24 cellular contexts compared by ENCODE assay signal in the genomic region with DNA sequence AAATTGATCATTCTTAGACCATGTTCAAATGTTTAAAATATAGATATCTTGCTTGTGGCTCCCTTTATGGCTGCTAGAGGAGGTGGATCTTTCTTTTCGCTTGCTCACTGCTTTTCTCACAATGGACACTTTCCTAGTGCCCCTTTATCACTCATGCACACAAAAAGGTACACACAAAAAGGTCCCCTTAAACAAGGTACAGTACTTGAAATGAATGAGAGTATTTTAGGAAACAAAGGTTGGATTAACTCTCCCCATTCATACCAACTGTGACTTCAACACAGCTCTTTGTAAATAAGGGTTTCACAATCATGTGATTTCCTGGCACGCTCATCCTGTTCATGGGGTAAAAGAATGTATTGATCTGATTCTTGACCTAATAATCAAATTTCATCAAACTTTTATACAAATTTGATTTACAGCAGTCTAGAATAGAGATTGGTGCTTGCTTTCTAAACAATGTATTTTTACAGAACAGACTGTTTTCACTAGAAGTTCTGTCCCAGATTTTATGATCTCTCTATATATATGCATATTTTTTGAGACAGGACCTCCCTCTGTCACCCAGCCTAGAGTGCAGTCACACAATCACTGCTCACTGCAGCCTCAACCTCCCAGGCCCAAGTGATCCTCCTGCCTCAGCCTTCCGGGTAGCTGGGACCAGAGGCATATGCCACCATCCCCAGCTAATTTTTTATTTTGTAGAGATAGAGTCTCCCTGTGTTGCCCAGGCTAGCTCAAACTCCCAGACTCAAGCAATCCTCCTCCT. TPM values are rescaled to one million over a fixed set of nuclear protein-coding genes. Genes with fewer than 3 reads are reported as not detected.
DNase-seq lines count a peak whose midpoint lies in the region; ATAC-seq and TF ChIP-seq lines count a peak whose summit lies in the region.
"Had no signal": no experiment of that assay in that cellular context is flagged by ENCODE, and none has a peak within 500 bp of the region (broad histone marks: within the 10 kb centered on the region; RNA-seq: fewer than 3 reads in every experiment).

No MANE protein-coding gene starts in this region.

- TF ChIP-seq CTCF in GM23338 (conservative IDR thresholded peaks at IDR 0.05; ENCODE audit: low read depth in 2 of 2) (no peak), epithelial cell of esophagus (IDR thresholded peaks at IDR 0.05; ENCODE audit: insufficient read depth, low read depth, low read length, missing control alignments) (no peak), neural progenitor cell (IDR thresholded peaks at IDR 0.05) (no peak)

- H3K4me1 ChIP-seq in GM23338 (ENCODE audit: insufficient read depth) (no peaks in the 10 kb centered on the region), neural progenitor cell (peaks cover 13% of the 10 kb centered on the region)
- H3K4me1 ChIP-seq: psoas muscle had no signal

- no peaks in the 10 kb centered on the region for H4K20me1 ChIP-seq in GM23338 (replicated peaks; ENCODE audit: insufficient read depth)
- H4K20me1 ChIP-seq in neural progenitor cell (ENCODE audit: low read depth) = no peaks in the 10 kb centered on the region

- no peaks in the 10 kb centered on the region for H3K36me3 ChIP-seq in GM23338 (ENCODE audit: insufficient read depth)
- H3K36me3 ChIP-seq in neural progenitor cell = no peaks in the 10 kb centered on the region
- H3K36me3 ChIP-seq: stomach had no signal

- H3K9me3 Mint-ChIP-seq in GM23338 (no peaks in the 10 kb centered on the region), neural progenitor cell (no peaks in the 10 kb centered on the region)
- H3K9me3 Mint-ChIP-seq: CD8-positive, alpha-beta memory T cell; nephron progenitor cell had no signal

- H3K79me2 ChIP-seq in GM23338 (replicated peaks; ENCODE audit: insufficient read depth) (no peaks in the 10 kb centered on the region), neural progenitor cell (ENCODE audit: low read depth) (no peaks in the 10 kb centered on the region)

- H3K27ac Mint-ChIP-seq in GM23338 = no peak overlapping the region
- no peak overlapping the region for H3K27ac Mint-ChIP-seq in neural progenitor cell
- H3K27ac Mint-ChIP-seq: activated CD8-positive, alpha-beta T cell treated with anti-CD3 and anti-CD28 coated beads, Interleukin-2, amount 10 ng/mL, durations not matched to agents 7 days and 5 days; CD8-positive, alpha-beta memory T cell; nephron progenitor cell had no signal

- ATAC-seq in GM23338 (no peak), GM21737 (IDR thresholded peaks at IDR 0.05; ENCODE audit: unreplicated experiment) (no peak), GM19463 (IDR thresholded peaks at IDR 0.05; ENCODE audit: unreplicated experiment) (no peak)
- ATAC-seq: activated CD8-positive, alpha-beta T cell treated with anti-CD3 and anti-CD28 coated beads, Interleukin-2, amount 10 ng/mL, durations not matched to agents 7 days and 5 days; left colon; psoas muscle; SK-N-SH treated with all-trans-retinoic acid at 6 μM for 48 hours had no signal

- H3K4me2 ChIP-seq in GM23338 (no peak overlapping the region), neural progenitor cell (peak overlapping the region; percentile 56)
- H3K4me2 ChIP-seq: smooth muscle cell had no signal

- H3K36me3 Mint-ChIP-seq in GM23338 (ENCODE audit: low read depth) = no peaks in the 10 kb centered on the region
- H3K36me3 Mint-ChIP-seq in neural progenitor cell = no peaks in the 10 kb centered on the region
- H3K36me3 Mint-ChIP-seq: CD8-positive, alpha-beta memory T cell had no signal

- no peaks in the 10 kb centered on the region for H3K27me3 ChIP-seq in GM23338 (ENCODE audit: insufficient read depth)
- no peaks in the 10 kb centered on the region for H3K27me3 ChIP-seq in neural progenitor cell
- H3K27me3 ChIP-seq: stomach had no signal

- H2AFZ ChIP-seq in GM23338 = peak overlapping the region; percentile 29; the same call in 1 of the 2 replicates
- H2AFZ ChIP-seq in neural progenitor cell (replicated peaks) = peak overlapping the region; percentile 74

- DNase-seq in GM23338 (ENCODE audit: low spot score) (no peak), NCI-H345 (lab: John Stamatoyannopoulos, UW) (peak; percentile 88), epithelial cell of esophagus (ENCODE audit: low read depth) (peak; percentile 35), neural progenitor cell (ENCODE audit: low spot score) (peak; percentile 15)
- no peak for DNase-seq in activated CD4-positive, alpha-beta T cell treated with anti-CD3 and anti-CD28 coated beads for 1 hour
- DNase-seq: activated CD8-positive, alpha-beta T cell treated with anti-CD3 and anti-CD28 coated beads, Interleukin-2, amount 10 ng/mL, durations not matched to agents 7 days and 5 days; activated naive CD4-positive, alpha-beta T cell; activated T-cell treated with anti-CD3 and anti-CD28 coated beads, Interleukin-2, amount 50 U/mL, for 1 hour; amygdala; CD8-positive, alpha-beta memory T cell; central memory CD4-positive, alpha-beta T cell; left colon; NCI-H1417; NCI-H446; nephron progenitor cell; NK-92 treated with Interleukin-12 subunit alpha and Interleukin-12 subunit beta, amount 100 ng/mL, for 24 hours; psoas muscle; stimulated activated CD4-positive, alpha-beta T cell treated with anti-CD3 and anti-CD28 coated beads, Interleukin-2, amount 100 ng/mL, for 48 hours; stomach; trophoblast cell had no signal

- H3K4me1 Mint-ChIP-seq in GM23338 = peaks cover 3% of the 10 kb centered on the region; the same call in 2 of the 3 replicates
- peaks cover 6% of the 10 kb centered on the region for H3K4me1 Mint-ChIP-seq in neural progenitor cell
- H3K4me1 Mint-ChIP-seq: CD8-positive, alpha-beta memory T cell had no signal

- H3K27me3 Mint-ChIP-seq in GM23338 (ENCODE audit: insufficient read depth, low read depth, poor library complexity) (peaks cover 3% of the 10 kb centered on the region), neural progenitor cell (ENCODE audit: insufficient read depth, low read depth) (no peaks in the 10 kb centered on the region)

- H3K27ac ChIP-seq in GM23338 (ENCODE audit: low read depth) (no peak overlapping the region), neural progenitor cell (peak overlapping the region; percentile 74)
- H3K27ac ChIP-seq: psoas muscle, stomach had no signal

- no peak overlapping the region for H3K4me3 Mint-ChIP-seq in GM23338
- H3K4me3 Mint-ChIP-seq in neural progenitor cell = no peak overlapping the region
- H3K4me3 Mint-ChIP-seq: activated CD8-positive, alpha-beta T cell treated with anti-CD3 and anti-CD28 coated beads, Interleukin-2, amount 10 ng/mL, durations not matched to agents 7 days and 5 days; CD8-positive, alpha-beta memory T cell; nephron progenitor cell had no signal

- no peaks in the 10 kb centered on the region for H3K9me3 ChIP-seq in neural progenitor cell (ENCODE audit: low read depth)
- H3K9me3 ChIP-seq: psoas muscle, stomach had no signal

- no peak overlapping the region for H3K4me3 ChIP-seq in GM23338
- H3K4me3 ChIP-seq in epithelial cell of esophagus (ENCODE audit: low read length) = no peak overlapping the region
- H3K4me3 ChIP-seq in neural progenitor cell = no peak overlapping the region
- H3K4me3 ChIP-seq: psoas muscle, smooth muscle cell, stomach had no signal

- no peaks in the 10 kb centered on the region for H3F3A ChIP-seq in GM23338 (replicated peaks; ENCODE audit: low read depth)
- H3F3A ChIP-seq in neural progenitor cell (ENCODE audit: low read depth) = peaks cover 11% of the 10 kb centered on the region

- H3K9ac ChIP-seq in neural progenitor cell = no peak overlapping the region

- no peaks in the 10 kb centered on the region for H3K9me2 ChIP-seq in GM23338 (ENCODE audit: insufficient read depth)

TF ChIP-seq in GM23338, 12 proteins besides CTCF, POLR2A, EP300 and RAD21 (continues in another document):
- TF ChIP-seq STAT1 (IDR thresholded peaks at IDR 0.05; ENCODE audit: unreplicated experiment) = no peak
- TF ChIP-seq ZNF331 (CRISPR knock-in tag; IDR thresholded peaks at IDR 0.05; ENCODE audit: low read depth) = no peak
- no peak for TF ChIP-seq ETS1 (IDR thresholded peaks at IDR 0.05)
- TF ChIP-seq ZNF114 (CRISPR knock-in tag; IDR thresholded peaks at IDR 0.05) = no peak
- TF ChIP-seq EZH2 (IDR thresholded peaks at IDR 0.05; ENCODE audit: low read depth, unreplicated experiment) = no peak

RNA-seq across cellular contexts. Expression of gene EPS8, which starts 34.4 kb away (rescaled TPM):
- total RNA-seq in GM23338 (2014; rRNA removed; shearing (Covaris generic)) = 3.5 and 7.3 TPM in 2 replicates
- polyA plus RNA-seq in GM23338 (2016; fragmentation: Nextera tagmentation; extraction: Ambion mirVana) = 2.6 and 5.4 TPM in 2 replicates
- 9.8 and 17.0 TPM in 2 replicates for total RNA-seq in neural progenitor cell (ENCODE audit: low replicate concordance)

RNA-seq across cellular contexts. Expression of gene STRAP, which starts 58.6 kb away (rescaled TPM):
- 229 and 236 TPM in 2 replicates for total RNA-seq in GM23338 (2014; rRNA removed; shearing (Covaris generic))
- 403 and 408 TPM in 2 replicates for polyA plus RNA-seq in GM23338 (2016; fragmentation: Nextera tagmentation; extraction: Ambion mirVana)
- 180 and 303 TPM in 2 replicates for total RNA-seq in neural progenitor cell (ENCODE audit: low replicate concordance)

Comparison
In these comparisons a context has a peak if more than half of its experiments do, and no peak if none do; other contexts are left out.
1. DNase-seq: peak in NCI-H345 (single experiment), epithelial cell of esophagus (single experiment) and neural progenitor cell (single experiment); none in GM23338 (single experiment) and activated CD4-positive, alpha-beta T cell treated with anti-CD3 and anti-CD28 coated beads for 1 hour (single experiment).